ENCODE assay signal across 2 cellular contexts in genomic region chr10:108434818-108435217, GRCh38.
TF ChIP-seq lines count a peak whose summit lies in the region.

No MANE protein-coding gene starts in this region.

TF ChIP-seq in SK-N-SH, 30 proteins besides CTCF, POLR2A, EP300 and RAD21 (continued from another document):
- TF ChIP-seq REST (IDR thresholded peaks at IDR 0.05; ENCODE audit: low read depth, low read length) (no peak), TAF1 (IDR thresholded peaks at IDR 0.05; ENCODE audit: borderline replicate concordance, low read depth, low read length) (no peak), SIN3A (IDR thresholded peaks at IDR 0.05; ENCODE audit: borderline replicate concordance, low read depth, low read length) (no peak), PBX3 (IDR thresholded peaks at IDR 0.05) (no peak), USF1 (IDR thresholded peaks at IDR 0.05; ENCODE audit: borderline replicate concordance, low read depth) (no peak), USF2 (IDR thresholded peaks at IDR 0.05; ENCODE audit: borderline replicate concordance, low read depth, low read length) (no peak)

TF ChIP-seq in SK-N-SH treated with all-trans-retinoic acid at 6 μM for 48 hours, 23 proteins besides CTCF, POLR2A, EP300 and RAD21 (continued from another document):
- no peak for TF ChIP-seq PATZ1 (CRISPR knock-in tag; IDR thresholded peaks at IDR 0.05; ENCODE audit: borderline replicate concordance)
- TF ChIP-seq OSR1 (CRISPR knock-in tag; IDR thresholded peaks at IDR 0.05), result no peak
- TF ChIP-seq ZNF8 (CRISPR knock-in tag; IDR thresholded peaks at IDR 0.05), result no peak
- no peak for TF ChIP-seq ARNTL (CRISPR knock-in tag; IDR thresholded peaks at IDR 0.05; ENCODE audit: borderline replicate concordance, low read depth)
- TF ChIP-seq RARB (CRISPR knock-in tag; IDR thresholded peaks at IDR 0.05), result no peak
- no peak for TF ChIP-seq PPARA (CRISPR knock-in tag; IDR thresholded peaks at IDR 0.05; ENCODE audit: borderline replicate concordance)
- TF ChIP-seq SNAI2 (CRISPR knock-in tag; IDR thresholded peaks at IDR 0.05), result no peak
- TF ChIP-seq ZFP30 (CRISPR knock-in tag; IDR thresholded peaks at IDR 0.05), result no peak
